Comparison of ENCODE assay signal across 8 cellular contexts in genomic region chr1:64966158-64966963, GRCh38. TPM values are rescaled to one million over a fixed set of nuclear protein-coding genes. Genes with fewer than 3 reads are reported as not detected.
DNase-seq lines count a peak whose midpoint lies in the region; ATAC-seq and TF ChIP-seq lines count a peak whose summit lies in the region.

Gene JAK1, minus strand, starts transcription at chr1:64966549. Its CDS starts 80,285 bp downstream, at chr1:64886264.

- peaks cover 43% of the 10 kb centered on the region for H3K36me3 Mint-ChIP-seq in activated T-helper 17 cell treated with anti-CD3 and anti-CD28 coated beads, Interleukin-2, amount 50 U/mL, for 72 hours (ENCODE audit: low read depth)
- H3K36me3 Mint-ChIP-seq in natural killer cell treated with Interleukin-12 subunit alpha and Interleukin-12 subunit beta and Interleukin-15 and Interleukin-18, amount 100 ng/mL, for 72 hours: no peaks in the 10 kb centered on the region

- H3K4me2 ChIP-seq in DND-41 (ENCODE audit: insufficient read depth, low read length): peak within 1 kb of the TSS; percentile 95

- in situ Hi-C loops in KBM-7 (cut with MboI; ENCODE audit: low pct_unique_long_range_greater_than_20kb, low sequenced_read_pairs): no loop called here

- peak; percentile 76 for ATAC-seq in DND-41 (ENCODE audit: insufficient read depth, low read depth)
- ATAC-seq in GM21723 (IDR thresholded peaks at IDR 0.05; ENCODE audit: unreplicated experiment): peak; percentile 84
- peak; percentile 75 for ATAC-seq in activated T-helper 17 cell treated with anti-CD3 and anti-CD28 coated beads, Interleukin-2, amount 50 U/mL, for 72 hours (replicated peaks)
- peak; percentile 92 to 95 for ATAC-seq in natural killer cell treated with Interleukin-12 subunit alpha and Interleukin-12 subunit beta and Interleukin-15 and Interleukin-18, amount 100 ng/mL, for 72 hours

- peak within 1 kb of the TSS; percentile 89 for H3K9ac ChIP-seq in DND-41 (ENCODE audit: low read depth, low read length)

- H3K36me3 ChIP-seq in DND-41 (ENCODE audit: insufficient read depth, low read length): no peaks in the 10 kb centered on the region; the same call in 1 of the 2 replicates

- no peaks in the 10 kb centered on the region for H3K9me3 ChIP-seq in DND-41 (ENCODE audit: insufficient read depth, low read length, severe bottlenecking)

- peaks cover 43% of the 10 kb centered on the region for H3K4me1 Mint-ChIP-seq in activated T-helper 17 cell treated with anti-CD3 and anti-CD28 coated beads, Interleukin-2, amount 50 U/mL, for 72 hours
- H3K4me1 Mint-ChIP-seq in natural killer cell treated with Interleukin-12 subunit alpha and Interleukin-12 subunit beta and Interleukin-15 and Interleukin-18, amount 100 ng/mL, for 72 hours (ENCODE audit: low read depth in 2 of 2): peaks cover 50 to 53% of the 10 kb centered on the region in 2 donors

- H3K27me3 Mint-ChIP-seq in activated T-helper 17 cell treated with anti-CD3 and anti-CD28 coated beads, Interleukin-2, amount 50 U/mL, for 72 hours: no peaks in the 10 kb centered on the region
- no peaks in the 10 kb centered on the region for H3K27me3 Mint-ChIP-seq in natural killer cell treated with Interleukin-12 subunit alpha and Interleukin-12 subunit beta and Interleukin-15 and Interleukin-18, amount 100 ng/mL, for 72 hours

- H2AFZ ChIP-seq in DND-41 (ENCODE audit: low read depth, low read length): peak within 1 kb of the TSS; percentile 93

- peak within 1 kb of the TSS; percentile 94 for H3K4me3 Mint-ChIP-seq in activated T-helper 17 cell treated with anti-CD3 and anti-CD28 coated beads, Interleukin-2, amount 50 U/mL, for 72 hours
- H3K4me3 Mint-ChIP-seq in natural killer cell treated with Interleukin-12 subunit alpha and Interleukin-12 subunit beta and Interleukin-15 and Interleukin-18, amount 100 ng/mL, for 72 hours: peak within 1 kb of the TSS; percentile 92

- peaks cover 40% of the 10 kb centered on the region for H4K20me1 ChIP-seq in DND-41 (ENCODE audit: insufficient read depth, low read length)

- H3K27ac Mint-ChIP-seq in activated T-helper 17 cell treated with anti-CD3 and anti-CD28 coated beads, Interleukin-2, amount 50 U/mL, for 72 hours: peak within 1 kb of the TSS; percentile 97
- H3K27ac Mint-ChIP-seq in natural killer cell treated with Interleukin-12 subunit alpha and Interleukin-12 subunit beta and Interleukin-15 and Interleukin-18, amount 100 ng/mL, for 72 hours: peak within 1 kb of the TSS; percentile 92 to 93

- DNase-seq in DND-41 (peak; percentile 86), KBM-7 (peak; percentile 67), RPMI7951 (ENCODE audit: low read depth) (peak; percentile 77), fibroblast of peridontal ligament (ENCODE audit: extremely low read depth) (peak; percentile 55)
- DNase-seq in natural killer cell treated with Interleukin-12 subunit alpha and Interleukin-12 subunit beta and Interleukin-15 and Interleukin-18, amount 100 ng/mL, for 72 hours (ENCODE audit: low spot score): peak; percentile 94
- DNase-seq in stimulated activated naive CD4-positive, alpha-beta T cell treated with Interleukin-2 at 50 U/mL for 16 hours (lab: John Stamatoyannopoulos, UW): peak; percentile 86

- peak within 1 kb of the TSS; percentile 88 for H3K27ac ChIP-seq in DND-41 (ENCODE audit: low read length)

- H3K27me3 ChIP-seq in DND-41 (ENCODE audit: insufficient read depth, low read length, poor library complexity): no peaks in the 10 kb centered on the region

- peak within 1 kb of the TSS; percentile 89 to 97 for H3K4me3 ChIP-seq in DND-41 (ENCODE audit: low read depth in 1 of 2, low read length in 2 of 2)

- no peak for TF ChIP-seq CTCF in DND-41 (IDR thresholded peaks at IDR 0.05; ENCODE audit: borderline replicate concordance, extremely low read depth, low read length, poor library complexity, severe bottlenecking)

- peaks cover 52% of the 10 kb centered on the region for H3K4me1 ChIP-seq in DND-41 (ENCODE audit: insufficient read depth, low read length)

- H3K9me3 Mint-ChIP-seq in activated T-helper 17 cell treated with anti-CD3 and anti-CD28 coated beads, Interleukin-2, amount 50 U/mL, for 72 hours: no peaks in the 10 kb centered on the region
- no peaks in the 10 kb centered on the region for H3K9me3 Mint-ChIP-seq in natural killer cell treated with Interleukin-12 subunit alpha and Interleukin-12 subunit beta and Interleukin-15 and Interleukin-18, amount 100 ng/mL, for 72 hours

- H3K79me2 ChIP-seq in DND-41 (ENCODE audit: insufficient read depth, low read length): peaks cover 49% of the 10 kb centered on the region

RNA-seq across cellular contexts. Expression of gene JAK1, which starts in this region (rescaled TPM):
- 59.0 and 72.1 TPM in 2 replicates for total RNA-seq in RPMI7951 (2014; rRNA removed; shearing (Covaris generic))
- total RNA-seq in activated T-helper 17 cell treated with anti-CD3 and anti-CD28 coated beads, Interleukin-2, amount 50 U/mL, for 72 hours: 100 to 1,000 TPM; 123 to 142 TPM
- total RNA-seq in natural killer cell treated with Interleukin-12 subunit alpha and Interleukin-12 subunit beta and Interleukin-15 and Interleukin-18, amount 100 ng/mL, for 72 hours: 100 to 1,000 TPM; 132 to 198 TPM

Comparison
In these comparisons a context has a peak if more than half of its experiments do, and no peak if none do; other contexts are left out.
1. Peak in every context shown above with its lines: DNase-seq, ATAC-seq, H3K4me3 ChIP-seq and H3K27ac ChIP-seq.